In the genomic region with DNA sequence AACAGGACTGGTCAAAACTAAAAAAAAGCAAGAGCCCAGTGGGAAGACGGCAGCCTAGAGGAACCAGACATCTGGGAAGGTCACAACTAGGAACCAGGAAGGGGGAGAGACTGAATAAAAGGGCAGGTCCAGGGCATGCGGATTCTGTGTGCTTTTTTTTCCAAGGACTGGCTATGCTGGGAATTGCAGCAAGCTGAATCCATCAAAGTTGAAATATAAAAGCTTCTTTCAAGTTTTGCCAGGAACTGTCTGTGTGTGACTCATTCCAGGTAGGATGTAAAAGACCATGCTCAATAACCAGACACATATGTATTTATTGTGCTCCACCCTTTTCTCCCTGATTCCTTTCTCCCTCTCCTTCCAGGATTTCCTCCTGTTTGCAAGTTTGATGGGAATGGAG, we compare ENCODE assay signal across 18 cellular contexts. TPM values are rescaled to one million over a fixed set of nuclear protein-coding genes. Genes with fewer than 3 reads are reported as not detected.
DNase-seq lines count a peak whose midpoint lies in the region; ATAC-seq and TF ChIP-seq lines count a peak whose summit lies in the region.
"Had no signal": no experiment of that assay in that cellular context is flagged by ENCODE, and none has a peak within 500 bp of the region (broad histone marks: within the 10 kb centered on the region; RNA-seq: fewer than 3 reads in every experiment).

No MANE protein-coding gene starts in this region.

- TF ChIP-seq EP300 in suprapubic skin (IDR thresholded peaks at IDR 0.05) = no peak

- H3K9ac ChIP-seq in OCI-LY3 (ENCODE audit: low read length) = no peak overlapping the region

- DNase-seq in epithelial cell of prostate (ENCODE audit: low read depth, low spot score) (no peak), omental fat pad (ENCODE audit: low spot score) (no peak), NCI-H1048 (lab: John Stamatoyannopoulos, UW) (no peak), suprapubic skin (ENCODE audit: low spot score in 2 of 2) (no peak)
- DNase-seq: activated CD4-positive, alpha-beta T cell treated with anti-CD3 and anti-CD28 coated beads for 48 hours; activated gamma-delta T cell; COR-L47; endodermal cell; foreskin melanocyte; KG1; NCI-H1105 treated with DMSO at 0.1 percent for 48 hours; right lobe of liver; stimulated activated naive CD8-positive, alpha-beta T cell treated with anti-CD3 and anti-CD28 coated beads, Interleukin-15, Interleukin-2, amounts not matched to agents 100 U/mL and 50 U/mL, for 24 hours had no signal

- POLR2A ChIA-PET in HEK293 (lab: Yijun Ruan, JAX) = interaction anchor here (1.0 kb wide), 1 partner anchor 37 kb away, joined by 4 read pairs; no protein-coding TSS in a partner anchor

- H4K20me1 ChIP-seq in OCI-LY3 (ENCODE audit: insufficient read depth, low read length) = no peaks in the 10 kb centered on the region

- H3K4me1 ChIP-seq in HEK293 (ENCODE audit: control insufficient read depth, insufficient read depth, low read length) = no peaks in the 10 kb centered on the region
- peaks cover 17% of the 10 kb centered on the region for H3K4me1 ChIP-seq in OCI-LY3 (ENCODE audit: low read length)
- H3K4me1 ChIP-seq in suprapubic skin = no peaks in the 10 kb centered on the region
- H3K4me1 ChIP-seq: right lobe of liver had no signal

- no peak for TF ChIP-seq CTCF in HEK293 (tag by site-specific recombination; IDR thresholded peaks at IDR 0.05)
- TF ChIP-seq CTCF in OCI-LY3 (IDR thresholded peaks at IDR 0.05; ENCODE audit: low read depth, low read length) = no peak
- no peak for TF ChIP-seq CTCF in omental fat pad (IDR thresholded peaks at IDR 0.05)
- TF ChIP-seq CTCF in suprapubic skin (IDR thresholded peaks at IDR 0.05) = no peak

- H3K9me3 ChIP-seq in HEK293 (ENCODE audit: control insufficient read depth, insufficient read depth, low read depth, low read length) (no peaks in the 10 kb centered on the region), OCI-LY3 (ENCODE audit: insufficient read depth, low read length) (no peaks in the 10 kb centered on the region), suprapubic skin (no peaks in the 10 kb centered on the region)
- H3K9me3 ChIP-seq: right lobe of liver had no signal

- H3K79me2 ChIP-seq in OCI-LY3 (ENCODE audit: low read length) = no peaks in the 10 kb centered on the region

- peak overlapping the region; percentile 54 for H3K4me2 ChIP-seq in OCI-LY3 (ENCODE audit: low read length)

- H3K27me3 ChIP-seq in OCI-LY3 (ENCODE audit: low read depth, low read length) = peaks cover 15% of the 10 kb centered on the region
- H3K27me3 ChIP-seq in suprapubic skin = no peaks in the 10 kb centered on the region
- H3K27me3 ChIP-seq: right lobe of liver had no signal

- H3K4me3 ChIP-seq in HEK293 (ENCODE audit: low read depth, low read length) (no peak overlapping the region), OCI-LY3 (ENCODE audit: low read length) (no peak overlapping the region), suprapubic skin (no peak overlapping the region)
- H3K4me3 ChIP-seq: right lobe of liver, SK-N-MC had no signal

- H2AFZ ChIP-seq in OCI-LY3 (ENCODE audit: low read depth, low read length) = no peak overlapping the region

- no peak for TF ChIP-seq POLR2A in suprapubic skin (IDR thresholded peaks at IDR 0.05)

- WGBS in suprapubic skin = 53% methylated on average over 2 of the region's 2 CpGs

- CTCF ChIA-PET in HEK293 (lab: Yijun Ruan, JAX) = interaction anchor here (1.0 to 1.4 kb wide), 2 partner anchors 46 kb away, joined by 3 to 4 read pairs; no protein-coding TSS in a partner anchor

- H3K36me3 ChIP-seq in HEK293 (ENCODE audit: control insufficient read depth in 2 of 2, insufficient read depth in 1 of 2, low read length in 2 of 2) (no peaks in the 10 kb centered on the region), OCI-LY3 (replicated peaks; ENCODE audit: low read depth, low read length) (no peaks in the 10 kb centered on the region), suprapubic skin (no peaks in the 10 kb centered on the region)
- H3K36me3 ChIP-seq: right lobe of liver had no signal

- no peak overlapping the region for H3K27ac ChIP-seq in HEK293 (ENCODE audit: extremely low read depth, low read depth, low read length)
- no peak overlapping the region for H3K27ac ChIP-seq in OCI-LY3 (ENCODE audit: low read length)
- H3K27ac ChIP-seq in epithelial cell of prostate = peak overlapping the region; percentile 53
- H3K27ac ChIP-seq in suprapubic skin = no peak overlapping the region
- H3K27ac ChIP-seq: right lobe of liver, SK-N-MC had no signal

- peak; percentile 74 for ATAC-seq in omental fat pad (ENCODE audit: low FRiP score)
- no peak for ATAC-seq in HG02852 (IDR thresholded peaks at IDR 0.05; ENCODE audit: unreplicated experiment)
- ATAC-seq: left lobe of liver; right lobe of liver; stimulated activated naive CD8-positive, alpha-beta T cell treated with anti-CD3 and anti-CD28 coated beads, Interleukin-15, Interleukin-2, amounts not matched to agents 100 U/mL and 50 U/mL, for 24 hours had no signal

TF ChIP-seq in HEK293, 187 proteins besides CTCF, POLR2A, EP300 and RAD21:
- TF ChIP-seq ZNF701 (tag by site-specific recombination; IDR thresholded peaks at IDR 0.05) = no peak
- no peak for TF ChIP-seq ZNF335 (tag by site-specific recombination; conservative IDR thresholded peaks at IDR 0.05)
- TF ChIP-seq, protein P1, sequence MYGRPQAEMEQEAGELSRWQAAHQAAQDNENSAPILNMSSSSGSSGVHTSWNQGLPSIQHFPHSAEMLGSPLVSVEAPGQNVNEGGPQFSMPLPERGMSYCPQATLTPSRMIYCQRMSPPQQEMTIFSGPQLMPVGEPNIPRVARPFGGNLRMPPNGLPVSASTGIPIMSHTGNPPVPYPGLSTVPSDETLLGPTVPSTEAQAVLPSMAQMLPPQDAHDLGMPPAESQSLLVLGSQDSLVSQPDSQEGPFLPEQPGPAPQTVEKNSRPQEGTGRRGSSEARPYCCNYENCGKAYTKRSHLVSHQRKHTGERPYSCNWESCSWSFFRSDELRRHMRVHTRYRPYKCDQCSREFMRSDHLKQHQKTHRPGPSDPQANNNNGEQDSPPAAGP (tag by site-specific recombination; IDR thresholded peaks at IDR 0.05) = no peak
- TF ChIP-seq ZNF202 (tag by site-specific recombination; IDR thresholded peaks at IDR 0.05; ENCODE audit: borderline replicate concordance) = no peak
- TF ChIP-seq, protein P2, sequence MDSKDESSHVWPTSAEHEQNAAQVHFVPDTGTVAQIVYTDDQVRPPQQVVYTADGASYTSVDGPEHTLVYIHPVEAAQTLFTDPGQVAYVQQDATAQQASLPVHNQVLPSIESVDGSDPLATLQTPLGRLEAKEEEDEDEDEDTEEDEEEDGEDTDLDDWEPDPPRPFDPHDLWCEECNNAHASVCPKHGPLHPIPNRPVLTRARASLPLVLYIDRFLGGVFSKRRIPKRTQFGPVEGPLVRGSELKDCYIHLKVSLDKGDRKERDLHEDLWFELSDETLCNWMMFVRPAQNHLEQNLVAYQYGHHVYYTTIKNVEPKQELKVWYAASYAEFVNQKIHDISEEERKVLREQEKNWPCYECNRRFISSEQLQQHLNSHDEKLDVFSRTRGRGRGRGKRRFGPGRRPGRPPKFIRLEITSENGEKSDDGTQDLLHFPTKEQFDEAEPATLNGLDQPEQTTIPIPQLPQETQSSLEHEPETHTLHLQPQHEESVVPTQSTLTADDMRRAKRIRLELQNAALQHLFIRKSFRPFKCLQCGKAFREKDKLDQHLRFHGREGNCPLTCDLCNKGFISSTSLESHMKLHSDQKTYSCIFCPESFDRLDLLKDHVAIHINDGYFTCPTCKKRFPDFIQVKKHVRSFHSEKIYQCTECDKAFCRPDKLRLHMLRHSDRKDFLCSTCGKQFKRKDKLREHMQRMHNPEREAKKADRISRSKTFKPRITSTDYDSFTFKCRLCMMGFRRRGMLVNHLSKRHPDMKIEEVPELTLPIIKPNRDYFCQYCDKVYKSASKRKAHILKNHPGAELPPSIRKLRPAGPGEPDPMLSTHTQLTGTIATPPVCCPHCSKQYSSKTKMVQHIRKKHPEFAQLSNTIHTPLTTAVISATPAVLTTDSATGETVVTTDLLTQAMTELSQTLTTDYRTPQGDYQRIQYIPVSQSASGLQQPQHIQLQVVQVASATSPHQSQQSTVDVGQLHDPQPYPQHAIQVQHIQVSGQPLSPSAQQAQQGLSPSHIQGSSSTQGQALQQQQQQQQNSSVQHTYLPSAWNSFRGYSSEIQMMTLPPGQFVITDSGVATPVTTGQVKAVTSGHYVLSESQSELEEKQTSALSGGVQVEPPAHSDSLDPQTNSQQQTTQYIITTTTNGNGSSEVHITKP (tag by site-specific recombination; IDR thresholded peaks at IDR 0.05) = peak; percentile 42
TF ChIP-seq in HEK293: peak in this region for 1.

RNA-seq across cellular contexts. Expression of a gene that starts 47.9 kb away (rescaled TPM):
- 100 to 1,000 TPM in 3 of 4 donors, 10 to 100 TPM in 1; 42.9 to 278 (median 225) TPM for total RNA-seq in omental fat pad
- total RNA-seq in suprapubic skin = 10 to 100 TPM in 3 of 4 donors, 1 to 10 TPM in 1; 8.0 to 32.2 (median 17.1) TPM
